In the genomic region with DNA sequence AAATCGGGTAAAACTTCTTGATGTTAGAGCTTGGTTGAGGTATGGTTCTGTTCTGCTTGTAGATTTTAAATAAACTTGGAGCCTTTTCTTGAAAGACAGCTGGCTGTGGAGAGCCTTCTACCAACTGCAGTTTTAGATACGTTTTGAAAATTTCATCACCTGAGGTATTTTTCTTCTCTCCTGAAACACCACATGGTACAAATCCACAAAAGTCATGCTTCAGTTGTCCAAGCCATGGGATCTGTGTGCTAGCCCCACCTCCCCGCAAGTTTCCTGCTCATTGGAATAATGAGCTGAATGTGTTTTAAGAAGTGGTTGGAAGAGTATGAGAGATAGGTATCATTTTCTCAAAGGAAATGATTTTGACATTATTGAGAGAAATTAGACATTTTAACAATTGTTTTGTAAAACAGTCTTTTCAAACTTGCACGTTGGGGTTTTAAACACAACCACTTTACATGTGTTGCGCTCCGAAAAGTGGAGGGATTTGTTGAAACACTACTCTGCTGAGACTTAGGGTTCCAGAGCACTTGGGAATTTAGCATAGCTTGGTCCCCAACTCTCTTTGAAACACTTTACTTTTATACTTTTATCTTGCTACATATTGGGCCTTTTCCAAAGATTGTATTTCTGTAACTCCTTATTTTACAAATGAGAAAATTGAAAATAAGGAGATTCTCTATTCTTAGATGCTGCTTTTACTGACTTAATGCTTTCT, we compare ENCODE assay signal across 8 cellular contexts. TPM values are rescaled to one million over a fixed set of nuclear protein-coding genes. Genes with fewer than 3 reads are reported as not detected.
A peak's percentile ranks its signal among the peaks of the same experiment; 100 is the strongest.
DNase-seq lines count a peak whose midpoint lies in the region; ATAC-seq and TF ChIP-seq lines count a peak whose summit lies in the region.

No MANE protein-coding gene starts in this region.

- no peak overlapping the region for H4K91ac ChIP-seq in IMR-90 (ENCODE audit: insufficient read depth, low read depth, low read length)

- no TSS peak for BruUV-seq in IMR-90 (replicated peaks; lab: Mats Ljungman, UMichigan)

- ATAC-seq in DND-41 (ENCODE audit: insufficient read depth, low read depth), result no peak
- no peak for ATAC-seq in IMR-90 (ENCODE audit: low read depth)
- no peak for ATAC-seq in HG03460 (IDR thresholded peaks at IDR 0.05; ENCODE audit: unreplicated experiment)

- TF ChIP-seq POLR2A in IMR-90 (IDR thresholded peaks at IDR 0.05; ENCODE audit: low read depth, low read length), result no peak
- TF ChIP-seq POLR2A in adrenal gland (IDR thresholded peaks at IDR 0.05), result peak in 1 of 2 donors; percentile 15
- no peak for TF ChIP-seq POLR2A in suprapubic skin (IDR thresholded peaks at IDR 0.05)

- no peak overlapping the region for H3K4ac ChIP-seq in IMR-90 (ENCODE audit: low read depth, low read length)

- H3K27me3 ChIP-seq in DND-41 (ENCODE audit: insufficient read depth, low read length, poor library complexity), result no peaks in the 10 kb centered on the region
- H3K27me3 ChIP-seq in IMR-90 (ENCODE audit: control insufficient read depth, insufficient read depth, low read length), result no peaks in the 10 kb centered on the region
- H3K27me3 ChIP-seq in adrenal gland, result no peaks in the 10 kb centered on the region
- H3K27me3 ChIP-seq in kidney epithelial cell (ENCODE audit: control insufficient read depth, insufficient read depth, low read length), result no peaks in the 10 kb centered on the region
- no peaks in the 10 kb centered on the region for H3K27me3 ChIP-seq in suprapubic skin

- dilution Hi-C loops in IMR-90 (cut with HindIII; ENCODE audit: low sequenced_read_pairs, unreplicated experiment), result no loop called here

- TF ChIP-seq EP300 in suprapubic skin (IDR thresholded peaks at IDR 0.05), result no peak

- no peak for DNase-seq in DND-41
- peak; percentile 9 for DNase-seq in IMR-90
- peak in 2 of 7 donors; percentile 16 to 25 for DNase-seq in adrenal gland
- peak; percentile 43 for DNase-seq in kidney epithelial cell (ENCODE audit: low read depth)
- DNase-seq in suprapubic skin (ENCODE audit: low spot score in 2 of 2), result no peak
- DNase-seq in GM10266 (ENCODE audit: extremely low spot score), result no peak
- DNase-seq in occipital lobe (lab: John Stamatoyannopoulos, UW), result no peak

- H2AFZ ChIP-seq in DND-41 (ENCODE audit: low read depth, low read length), result peak overlapping the region; percentile 28
- no peak overlapping the region for H2AFZ ChIP-seq in IMR-90 (replicated peaks; ENCODE audit: low read length, poor library complexity)

- peak overlapping the region; percentile 54 for H2BK5ac ChIP-seq in IMR-90 (ENCODE audit: low read depth, low read length, poor library complexity, severe bottlenecking)

- no peak overlapping the region for H2AK9ac ChIP-seq in IMR-90 (replicated peaks; ENCODE audit: low read depth, low read length, poor library complexity)

- 0 out of 2 replicates have a peak overlapping the region, but pooled peaks have one; percentile 27 for H3K14ac ChIP-seq in IMR-90 (replicated peaks; ENCODE audit: low read depth, low read length)

- peaks cover 47% of the 10 kb centered on the region for H3K4me1 ChIP-seq in DND-41 (ENCODE audit: insufficient read depth, low read length)
- peaks cover 4% of the 10 kb centered on the region for H3K4me1 ChIP-seq in IMR-90 (ENCODE audit: control insufficient read depth, insufficient read depth, low read length)
- H3K4me1 ChIP-seq in adrenal gland (replicated peaks in 1 of 2), result peaks cover 23 to 46% of the 10 kb centered on the region in 2 donors
- H3K4me1 ChIP-seq in suprapubic skin, result peaks cover 57% of the 10 kb centered on the region

- peaks cover 2% of the 10 kb centered on the region; the same call in 1 of the 2 replicates for H3K36me3 ChIP-seq in DND-41 (ENCODE audit: insufficient read depth, low read length)
- H3K36me3 ChIP-seq in IMR-90 (ENCODE audit: control insufficient read depth, insufficient read depth, low read length), result no peaks in the 10 kb centered on the region
- H3K36me3 ChIP-seq in adrenal gland (replicated peaks in 1 of 2), result no peaks in the 10 kb centered on the region
- no peaks in the 10 kb centered on the region for H3K36me3 ChIP-seq in kidney epithelial cell (ENCODE audit: control insufficient read depth, insufficient read depth, low read length)
- no peaks in the 10 kb centered on the region for H3K36me3 ChIP-seq in suprapubic skin

- H3K9ac ChIP-seq in DND-41 (ENCODE audit: low read depth, low read length), result peak overlapping the region; percentile 93
- H3K9ac ChIP-seq in IMR-90 (ENCODE audit: low read depth, low read length), result peak overlapping the region; percentile 65

- peak overlapping the region; percentile 73; the same call in 1 of the 2 replicates for H3K23ac ChIP-seq in IMR-90 (ENCODE audit: low read depth, low read length)

- intact Hi-C loops in IMR-90 (cut with micrococcal nuclease) (loop anchor here (2.0 to 5.0 kb wide), 3 partner anchors 37 to 1036 kb away; no protein-coding TSS in a partner anchor), adrenal gland (cut with DNase I) (loop anchor here in 1 of 2 donors (10.0 kb wide), 1 partner anchor 74 kb away; no protein-coding TSS in a partner anchor)

- no peak for TF ChIP-seq RAD21 in IMR-90 (IDR thresholded peaks at IDR 0.05; ENCODE audit: low read length)

- H3K9me3 ChIP-seq in DND-41 (ENCODE audit: insufficient read depth, low read length, severe bottlenecking) (no peaks in the 10 kb centered on the region), IMR-90 (ENCODE audit: control insufficient read depth, insufficient read depth, low read length) (no peaks in the 10 kb centered on the region), adrenal gland (replicated peaks in 1 of 3) (no peaks in the 10 kb centered on the region), suprapubic skin (no peaks in the 10 kb centered on the region)

- peaks cover 59% of the 10 kb centered on the region for H3K79me2 ChIP-seq in DND-41 (ENCODE audit: insufficient read depth, low read length)

- no peak overlapping the region for H2BK120ac ChIP-seq in IMR-90 (ENCODE audit: low read depth, low read length)

- in situ Hi-C loops in IMR-90 (cut with MboI; ENCODE audit: low sequenced_read_pairs), result no loop called here

- H2BK15ac ChIP-seq in IMR-90 (ENCODE audit: low read depth, low read length), result no peak overlapping the region

- H4K5ac ChIP-seq in IMR-90 (ENCODE audit: low read depth, low read length), result no peak overlapping the region

- H3K56ac ChIP-seq in IMR-90 (ENCODE audit: extremely low read depth, insufficient read depth, low read length), result peak overlapping the region; percentile 14

- no peak overlapping the region for H2AK5ac ChIP-seq in IMR-90 (ENCODE audit: low read depth, low read length)

- H3K4me3 ChIP-seq in DND-41 (ENCODE audit: low read depth in 1 of 2, low read length in 2 of 2) (peak overlapping the region; percentile 62 to 67; a peak in 3 of 4 replicates), IMR-90 (ENCODE audit: insufficient read depth, low read depth, low read length) (peak overlapping the region; percentile 81), adrenal gland (peak overlapping the region in 3 of 4 donors; percentile 77 to 90 (median 89)), kidney epithelial cell (ENCODE audit: low read depth, low read length) (peak overlapping the region; percentile 66), suprapubic skin (peak overlapping the region; percentile 98)

- H3K27ac ChIP-seq in DND-41 (ENCODE audit: low read length) (peak overlapping the region; percentile 71), IMR-90 (ENCODE audit: insufficient read depth, low read length) (peak overlapping the region; percentile 56; the same call in 1 of the 2 replicates), adrenal gland (peak overlapping the region in 4 of 5 donors; percentile 96 to 100 (median 100)), suprapubic skin (peak overlapping the region; percentile 95)

- H3K4me2 ChIP-seq in DND-41 (ENCODE audit: insufficient read depth, low read length), result peak overlapping the region; percentile 80
- H3K4me2 ChIP-seq in IMR-90 (ENCODE audit: low read depth, low read length), result peak overlapping the region; percentile 99

- no peak overlapping the region for H3K18ac ChIP-seq in IMR-90 (ENCODE audit: low read depth, low read length)

- CTCF ChIA-PET in IMR-90 (lab: Yijun Ruan, JAX), result interaction anchor here (1.0 kb wide), 1 partner anchor 15 kb away, joined by 3 read pairs; no protein-coding TSS in a partner anchor

- H4K20me1 ChIP-seq in DND-41 (ENCODE audit: insufficient read depth, low read length) (peaks cover 42% of the 10 kb centered on the region), IMR-90 (ENCODE audit: insufficient read depth, low read length) (peaks cover 36% of the 10 kb centered on the region; the same call in 1 of the 2 replicates)

- peaks cover 14 to 27% of the 10 kb centered on the region in 2 experiments; a peak in 3 of 4 replicates for H3K79me1 ChIP-seq in IMR-90 (ENCODE audit: low read depth in 1 of 2, low read length in 2 of 2)

- no peak overlapping the region for H4K8ac ChIP-seq in IMR-90 (ENCODE audit: low read depth in 2 of 2, low read length in 2 of 2)

- POLR2A ChIA-PET in IMR-90 (lab: Charles Lee; ENCODE audit: unreplicated experiment), result no interaction called here

- no CpG with 5 or more reads among the region's 6 CpGs for WGBS in IMR-90 (ENCODE audit: extremely low coverage in 2 of 2, insufficient read length in 1 of 2), 2 experiments
- WGBS in adrenal gland, 4 donors, result 25 to 30% (median 28%) methylated on average over 6 of the region's 6 CpGs
- WGBS in suprapubic skin, result 28% methylated on average over 6 of the region's 6 CpGs

- H2BK20ac ChIP-seq in IMR-90 (ENCODE audit: low read depth, low read length), result no peak overlapping the region

- no peak for TF ChIP-seq CTCF in DND-41 (IDR thresholded peaks at IDR 0.05; ENCODE audit: borderline replicate concordance, extremely low read depth, low read length, poor library complexity, severe bottlenecking)
- no peak for TF ChIP-seq CTCF in IMR-90 (conservative IDR thresholded peaks at IDR 0.05; ENCODE audit: low read depth, low read length)
- TF ChIP-seq CTCF in adrenal gland (IDR thresholded peaks at IDR 0.05), result no peak
- no peak for TF ChIP-seq CTCF in kidney epithelial cell (IDR thresholded peaks at IDR 0.05; ENCODE audit: insufficient read depth, low read length, poor library complexity, severe bottlenecking)
- TF ChIP-seq CTCF in suprapubic skin (IDR thresholded peaks at IDR 0.05), result no peak
- TF ChIP-seq CTCF in GM10266 (IDR thresholded peaks at IDR 0.05; ENCODE audit: control insufficient read depth, insufficient read depth, low read depth, missing control alignments), result no peak

- no peaks in the 10 kb centered on the region for H3K9me1 ChIP-seq in IMR-90 (ENCODE audit: insufficient read depth, low read length)

TF ChIP-seq in IMR-90, 13 proteins besides CTCF, POLR2A, EP300 and RAD21 (continues in another document):
- TF ChIP-seq MXI1 (IDR thresholded peaks at IDR 0.05; ENCODE audit: borderline replicate concordance, low read depth, low read length), result peak; percentile 59; the same call in 1 of the 2 replicates

RNA-seq across cellular contexts. Expression of gene PPM1A, which starts 1.5 kb away (rescaled TPM):
- total RNA-seq in IMR-90 (2012; rRNA removed) (14.3 and 22.8 TPM in 2 replicates), adrenal gland (10 to 100 TPM; 19.1 to 56.5 (median 42.5) TPM), kidney epithelial cell (24.6 and 26.1 TPM in 2 replicates), suprapubic skin (10 to 100 TPM; 29.7 to 58.4 (median 43.5) TPM), occipital lobe (90.0 TPM)
- polyA plus RNA-seq in IMR-90 (2012; rRNA removed) (11.3 and 15.1 TPM in 2 replicates), adrenal gland (10 to 100 TPM; 23.4 to 53.0 (median 23.5) TPM)
- polyA plus RNA-seq in IMR-90 (2012; cell fraction: cytosol; rRNA removed), result 1.1 and 1.8 TPM in 2 replicates
- 3.0 and 35.6 TPM in 2 replicates for polyA plus RNA-seq in IMR-90 (2012; cell fraction: nucleus; rRNA removed; ENCODE audit: low replicate concordance)

Comparison
In these comparisons a context has a peak if more than half of its experiments do, and no peak if none do; other contexts are left out.
1. DNase-seq: peak in IMR-90 (single experiment) and kidney epithelial cell (single experiment); none in DND-41 (single experiment), suprapubic skin (0 of 2), GM10266 (single experiment) and occipital lobe (single experiment).
2. Peak in every context shown above with its lines, with median percentiles within 50 percentile points of each other: H3K27ac ChIP-seq and H3K4me3 ChIP-seq.